In genomic region chr10:30762620-30763019, GRCh38 we compare ENCODE assay signal across 20 cellular contexts.
DNase-seq lines count a peak whose midpoint lies in the region; ATAC-seq and TF ChIP-seq lines count a peak whose summit lies in the region.
"Had no signal": no experiment of that assay in that cellular context is flagged by ENCODE, and none has a peak within 500 bp of the region (broad histone marks: within the 10 kb centered on the region; RNA-seq: fewer than 3 reads in every experiment).

No MANE protein-coding gene starts in this region.

- peaks cover 4% of the 10 kb centered on the region for H3K9me3 Mint-ChIP-seq in activated CD8-positive, alpha-beta memory T cell treated with anti-CD3 and anti-CD28 coated beads, Interleukin-2, amount 10 ng/mL, durations not matched to agents 7 days and 5 days (ENCODE audit: low read depth)
- peaks cover 11% of the 10 kb centered on the region for H3K9me3 Mint-ChIP-seq in activated T-helper 1 cell treated with anti-CD3 and anti-CD28 coated beads, Interleukin-12 subunit alpha, Interleukin-12 subunit beta, Interleukin-2, Interleukin-4 antibody, amounts not matched to agents 30 ng/mL and 10 ng/mL and 1 ng/mL, durations not matched to agents 14 hours and 24 hours and 36 hours

- H3K27me3 Mint-ChIP-seq in activated CD8-positive, alpha-beta memory T cell treated with anti-CD3 and anti-CD28 coated beads, Interleukin-2, amount 10 ng/mL, durations not matched to agents 7 days and 5 days: peaks cover 20% of the 10 kb centered on the region
- H3K27me3 Mint-ChIP-seq in activated T-helper 1 cell treated with anti-CD3 and anti-CD28 coated beads, Interleukin-12 subunit alpha, Interleukin-12 subunit beta, Interleukin-2, Interleukin-4 antibody, amounts not matched to agents 30 ng/mL and 10 ng/mL and 1 ng/mL, durations not matched to agents 14 hours and 24 hours and 36 hours (ENCODE audit: insufficient read depth): no peaks in the 10 kb centered on the region

- H3K27me3 ChIP-seq in muscle layer of colon (ENCODE audit: control insufficient read depth in 1 of 2, insufficient read depth in 2 of 2, low read length in 2 of 2): no peaks in the 10 kb centered on the region
- no peaks in the 10 kb centered on the region for H3K27me3 ChIP-seq in upper lobe of right lung
- H3K27me3 ChIP-seq: BE2C, SJCRH30 had no signal

- H3K4me3 ChIP-seq in muscle layer of colon (ENCODE audit: low read depth in 1 of 2, low read length in 2 of 2) (no peak overlapping the region), upper lobe of right lung (no peak overlapping the region)
- H3K4me3 ChIP-seq: A549, GM12878, SJCRH30 had no signal

- peaks cover 9% of the 10 kb centered on the region for H3K36me3 Mint-ChIP-seq in activated CD8-positive, alpha-beta memory T cell treated with anti-CD3 and anti-CD28 coated beads, Interleukin-2, amount 10 ng/mL, durations not matched to agents 7 days and 5 days
- no peaks in the 10 kb centered on the region for H3K36me3 Mint-ChIP-seq in activated T-helper 1 cell treated with anti-CD3 and anti-CD28 coated beads, Interleukin-12 subunit alpha, Interleukin-12 subunit beta, Interleukin-2, Interleukin-4 antibody, amounts not matched to agents 30 ng/mL and 10 ng/mL and 1 ng/mL, durations not matched to agents 14 hours and 24 hours and 36 hours (ENCODE audit: low read depth)

- no peak for TF ChIP-seq CTCF in upper lobe of right lung (IDR thresholded peaks at IDR 0.05)

- peaks cover 29% of the 10 kb centered on the region for H3K4me1 Mint-ChIP-seq in activated CD8-positive, alpha-beta memory T cell treated with anti-CD3 and anti-CD28 coated beads, Interleukin-2, amount 10 ng/mL, durations not matched to agents 7 days and 5 days
- H3K4me1 Mint-ChIP-seq in activated T-helper 1 cell treated with anti-CD3 and anti-CD28 coated beads, Interleukin-12 subunit alpha, Interleukin-12 subunit beta, Interleukin-2, Interleukin-4 antibody, amounts not matched to agents 30 ng/mL and 10 ng/mL and 1 ng/mL, durations not matched to agents 14 hours and 24 hours and 36 hours (ENCODE audit: low read depth): peaks cover 33% of the 10 kb centered on the region

- H3K4me1 ChIP-seq in muscle layer of colon (ENCODE audit: insufficient read depth, low read length) (peaks cover 28% of the 10 kb centered on the region), upper lobe of right lung (no peaks in the 10 kb centered on the region)
- H3K4me1 ChIP-seq: A549, BE2C, SJCRH30 had no signal

- CTCF ChIA-PET in activated CD8-positive, alpha-beta memory T cell treated with anti-CD3 and anti-CD28 coated beads, Interleukin-2, amount 10 ng/mL, durations not matched to agents 7 days and 5 days (lab: Charles Lee): interaction anchor here (5.9 kb wide), 1 partner anchor 21 kb away, joined by 25 read pairs; no protein-coding TSS in a partner anchor

- H3K27ac Mint-ChIP-seq in activated CD8-positive, alpha-beta memory T cell treated with anti-CD3 and anti-CD28 coated beads, Interleukin-2, amount 10 ng/mL, durations not matched to agents 7 days and 5 days: peak overlapping the region; percentile 36
- H3K27ac Mint-ChIP-seq in activated T-helper 1 cell treated with anti-CD3 and anti-CD28 coated beads, Interleukin-12 subunit alpha, Interleukin-12 subunit beta, Interleukin-2, Interleukin-4 antibody, amounts not matched to agents 30 ng/mL and 10 ng/mL and 1 ng/mL, durations not matched to agents 14 hours and 24 hours and 36 hours: peak overlapping the region; percentile 4

- H3K4me3 Mint-ChIP-seq in activated CD8-positive, alpha-beta memory T cell treated with anti-CD3 and anti-CD28 coated beads, Interleukin-2, amount 10 ng/mL, durations not matched to agents 7 days and 5 days: no peak overlapping the region
- no peak overlapping the region for H3K4me3 Mint-ChIP-seq in activated T-helper 1 cell treated with anti-CD3 and anti-CD28 coated beads, Interleukin-12 subunit alpha, Interleukin-12 subunit beta, Interleukin-2, Interleukin-4 antibody, amounts not matched to agents 30 ng/mL and 10 ng/mL and 1 ng/mL, durations not matched to agents 14 hours and 24 hours and 36 hours

- H3K9me3 ChIP-seq in muscle layer of colon (ENCODE audit: low read length) (no peaks in the 10 kb centered on the region), upper lobe of right lung (no peaks in the 10 kb centered on the region)
- H3K9me3 ChIP-seq: BE2C, SJCRH30 had no signal

- no peak overlapping the region for H3K9ac ChIP-seq in muscle layer of colon (ENCODE audit: low read length)
- H3K9ac ChIP-seq: KMS-11 had no signal

- peak overlapping the region; percentile 87 for H3K27ac ChIP-seq in muscle layer of colon (ENCODE audit: low read depth, low read length)
- no peak overlapping the region for H3K27ac ChIP-seq in upper lobe of right lung
- H3K27ac ChIP-seq: A549, KMS-11, SJCRH30 had no signal

- H3K36me3 ChIP-seq in muscle layer of colon (ENCODE audit: insufficient read depth, low read length) (no peaks in the 10 kb centered on the region), upper lobe of right lung (no peaks in the 10 kb centered on the region)
- H3K36me3 ChIP-seq: BE2C, SJCRH30 had no signal

- intact Hi-C loops in activated T-helper 1 cell treated with anti-CD3 and anti-CD28 coated beads, Interleukin-12 subunit alpha, Interleukin-12 subunit beta, Interleukin-2, Interleukin-4 antibody, amounts not matched to agents 30 ng/mL and 10 ng/mL and 1 ng/mL, durations not matched to agents 14 hours and 24 hours and 36 hours (cut with micrococcal nuclease): no loop called here
- intact Hi-C loops in upper lobe of right lung (cut with DNase I): no loop called here

- no peak for DNase-seq in activated CD8-positive, alpha-beta memory T cell treated with anti-CD3 and anti-CD28 coated beads, Interleukin-2, amount 10 ng/mL, durations not matched to agents 7 days and 5 days
- DNase-seq in activated CD8-positive, alpha-beta memory T cell treated with anti-CD3 and anti-CD28 coated beads for 24 hours: no peak
- no peak for DNase-seq in activated T-helper 1 cell treated with anti-CD3 and anti-CD28 coated beads, Interleukin-12 subunit alpha, Interleukin-12 subunit beta, Interleukin-2, Interleukin-4 antibody, amounts not matched to agents 30 ng/mL and 10 ng/mL and 1 ng/mL, durations not matched to agents 14 hours and 24 hours and 36 hours (ENCODE audit: low spot score)
- no peak for DNase-seq in GF-D8 (lab: John Stamatoyannopoulos, UW)
- no peak for DNase-seq in upper lobe of right lung
- DNase-seq in kidney glomerular epithelial cell (lab: John Stamatoyannopoulos, UW): no peak
- DNase-seq: BE2C, DMS79, NCI-H1105, NCI-H146, NCI-H2029, NCI-H2227 treated with DMSO at 0.1 percent for 48 hours, NCI-H510A, SJCRH30 had no signal

- peak; percentile 59 for ATAC-seq in activated CD8-positive, alpha-beta memory T cell treated with anti-CD3 and anti-CD28 coated beads, Interleukin-2, amount 10 ng/mL, durations not matched to agents 7 days and 5 days
- ATAC-seq in upper lobe of right lung: no peak
- ATAC-seq: A549, GM12878, HCT116, Panc1 had no signal
